ENCODE assay signal across 9 cellular contexts in genomic region chr22:40203568-40203967, GRCh38. TPM values are rescaled to one million over a fixed set of nuclear protein-coding genes. Genes with fewer than 3 reads are reported as not detected.
DNase-seq lines count a peak whose midpoint lies in the region; ATAC-seq and FAIRE-seq lines count a peak whose summit lies in the region.
"Had no signal": no experiment of that assay in that cellular context is flagged by ENCODE, and none has a peak within 500 bp of the region (broad histone marks: within the 10 kb centered on the region; RNA-seq: fewer than 3 reads in every experiment).

No MANE protein-coding gene starts in this region.

- H3K9me3 Mint-ChIP-seq in IgD-negative memory B cell = no peaks in the 10 kb centered on the region
- no peaks in the 10 kb centered on the region for H3K9me3 Mint-ChIP-seq in activated naive CD8-positive, alpha-beta T cell treated with anti-CD3 and anti-CD28 coated beads, Interleukin-2, amount 50 U/mL, for 24 hours

- H3K4me1 ChIP-seq in small intestine (ENCODE audit: control insufficient read depth in 2 of 2, insufficient read depth in 1 of 2, low read depth in 1 of 2, low read length in 1 of 2) = peaks cover 1 to 14% of the 10 kb centered on the region in 2 donors

- peak overlapping the region in 1 of 2 donors; percentile 22 for H3K27ac ChIP-seq in small intestine (ENCODE audit: low read depth in 1 of 2, low read length in 1 of 2)
- H3K27ac ChIP-seq: C4-2B had no signal

- peaks cover 28 to 60% (median 39%) of the 10 kb centered on the region in 3 donors for H3K4me1 Mint-ChIP-seq in IgD-negative memory B cell
- H3K4me1 Mint-ChIP-seq in activated naive CD8-positive, alpha-beta T cell treated with anti-CD3 and anti-CD28 coated beads, Interleukin-2, amount 50 U/mL, for 24 hours = peaks cover 76% of the 10 kb centered on the region

- no peaks in the 10 kb centered on the region for H3K27me3 ChIP-seq in small intestine (ENCODE audit: control insufficient read depth in 2 of 2, insufficient read depth in 2 of 2, low read length in 2 of 2)

- peak; percentile 76 for ATAC-seq in activated naive CD8-positive, alpha-beta T cell treated with anti-CD3 and anti-CD28 coated beads, Interleukin-2, amount 50 U/mL, for 24 hours
- ATAC-seq in GM18858 (IDR thresholded peaks at IDR 0.05; ENCODE audit: unreplicated experiment) = no peak

- no peaks in the 10 kb centered on the region for H3K27me3 Mint-ChIP-seq in IgD-negative memory B cell
- H3K27me3 Mint-ChIP-seq in activated naive CD8-positive, alpha-beta T cell treated with anti-CD3 and anti-CD28 coated beads, Interleukin-2, amount 50 U/mL, for 24 hours = no peaks in the 10 kb centered on the region

- H3K4me3 ChIP-seq in small intestine (ENCODE audit: low read depth in 1 of 2, low read length in 2 of 2) = no peak overlapping the region

- no peaks in the 10 kb centered on the region for H3K36me3 Mint-ChIP-seq in IgD-negative memory B cell
- peaks cover 3% of the 10 kb centered on the region for H3K36me3 Mint-ChIP-seq in activated naive CD8-positive, alpha-beta T cell treated with anti-CD3 and anti-CD28 coated beads, Interleukin-2, amount 50 U/mL, for 24 hours (ENCODE audit: low read depth)

- DNase-seq in NCI-H748 (lab: John Stamatoyannopoulos, UW; ENCODE audit: unreplicated experiment) (peak; percentile 6), NCI-H748 treated with DMSO at 0.1 percent for 48 hours (lab: John Stamatoyannopoulos, UW) (no peak), small intestine (peak; percentile 22), RCC 7860 (ENCODE audit: low spot score) (no peak), NCI-H1694 (lab: John Stamatoyannopoulos, UW) (no peak)
- no peak for DNase-seq in activated naive CD8-positive, alpha-beta T cell treated with anti-CD3 and anti-CD28 coated beads, Interleukin-2, amount 50 U/mL, for 24 hours

- 37 to 47% (median 39%) methylated on average over 5 of the region's 5 CpGs for WGBS in small intestine, 3 donors

- H3K36me3 ChIP-seq in small intestine (ENCODE audit: control insufficient read depth in 2 of 2, insufficient read depth in 2 of 2, low read length in 2 of 2) = peaks cover 0 to 2% of the 10 kb centered on the region in 2 donors

- H3K4me3 Mint-ChIP-seq in IgD-negative memory B cell = peak overlapping the region; percentile 3 to 87 (median 46)
- peak overlapping the region; percentile 45 for H3K4me3 Mint-ChIP-seq in activated naive CD8-positive, alpha-beta T cell treated with anti-CD3 and anti-CD28 coated beads, Interleukin-2, amount 50 U/mL, for 24 hours

- peak overlapping the region; percentile 45 to 76 (median 53) for H3K27ac Mint-ChIP-seq in IgD-negative memory B cell
- H3K27ac Mint-ChIP-seq in activated naive CD8-positive, alpha-beta T cell treated with anti-CD3 and anti-CD28 coated beads, Interleukin-2, amount 50 U/mL, for 24 hours = peak overlapping the region; percentile 63

- H3K9me3 ChIP-seq in small intestine (ENCODE audit: control insufficient read depth, low read depth) = no peaks in the 10 kb centered on the region

- FAIRE-seq in small intestine (lab: Jason Lieb, UNC) = no peak
- no peak for FAIRE-seq in RCC 7860 (lab: Jason Lieb, UNC)

RNA-seq across cellular contexts. Expression of gene TNRC6B, which starts 25.8 kb away (rescaled TPM):
- 143 TPM for polyA plus RNA-seq in IgD-negative memory B cell
- polyA plus RNA-seq in small intestine = 1 to 10 TPM; 2.2 to 9.6 (median 3.5) TPM

Comparison
In these comparisons a context has a peak if more than half of its experiments do, and no peak if none do; other contexts are left out.
1. DNase-seq: peak in NCI-H748 (single experiment) and small intestine (single experiment); none in NCI-H748 treated with DMSO at 0.1 percent for 48 hours (single experiment), activated naive CD8-positive, alpha-beta T cell treated with anti-CD3 and anti-CD28 coated beads, Interleukin-2, amount 50 U/mL, for 24 hours (single experiment), RCC 7860 (single experiment) and NCI-H1694 (single experiment).
2. RNA of gene TNRC6B, which starts 25.8 kb away (polyA plus RNA-seq): 143 TPM in IgD-negative memory B cell (single experiment); 2.2 to 9.6 TPM in small intestine; every median in the first group is over 10 times any median in the second.